17 cellular contexts compared by ENCODE assay signal in the genomic region with DNA sequence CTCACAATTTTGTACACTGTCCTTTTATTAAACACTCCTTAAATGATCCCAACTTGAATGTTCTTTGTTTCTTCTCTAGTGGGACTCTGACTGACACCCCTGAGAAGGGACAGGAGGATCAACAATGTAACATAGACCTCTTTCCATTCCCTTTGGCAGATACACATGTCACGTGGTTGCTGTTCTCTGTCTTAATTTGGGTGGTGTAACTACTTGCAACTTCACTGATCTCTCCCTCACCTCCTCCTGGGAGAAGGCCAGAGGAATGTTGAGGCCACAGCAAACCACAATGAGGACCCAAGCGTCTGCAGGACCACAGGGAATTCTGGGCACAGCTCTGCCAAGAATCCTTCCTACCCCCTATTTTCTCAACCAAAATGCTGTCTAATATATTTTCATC.
DNase-seq lines count a peak whose midpoint lies in the region; ATAC-seq, FAIRE-seq and TF ChIP-seq lines count a peak whose summit lies in the region.
"Had no signal": no experiment of that assay in that cellular context is flagged by ENCODE, and none has a peak within 500 bp of the region (broad histone marks: within the 10 kb centered on the region; RNA-seq: fewer than 3 reads in every experiment).

No MANE protein-coding gene starts in this region.

- intact Hi-C loops in right lobe of liver (cut with DNase I) = no loop called here
- intact Hi-C loops in HepG2 (cut with micrococcal nuclease; ENCODE audit: unreplicated experiment) = no loop called here
- intact Hi-C loops in PC-3 (cut with micrococcal nuclease) = no loop called here

- no peaks in the 10 kb centered on the region for H3K27me3 ChIP-seq in right lobe of liver
- no peaks in the 10 kb centered on the region for H3K27me3 ChIP-seq in HepG2 (ENCODE audit: control insufficient read depth in 1 of 2, insufficient read depth in 2 of 2, low read length in 2 of 2)
- peaks cover 7% of the 10 kb centered on the region; the same call in 1 of the 2 replicates for H3K27me3 ChIP-seq in PC-3 (ENCODE audit: low read length)
- H3K27me3 ChIP-seq: vagina had no signal

- DNase-seq in right lobe of liver = no peak
- no peak for DNase-seq in HepG2 (ENCODE audit: low spot score)
- DNase-seq in amniotic epithelial cell (ENCODE audit: low read depth) = peak; percentile 39
- peak; percentile 93 for DNase-seq in fibroblast of the aortic adventitia (ENCODE audit: low read depth)
- DNase-seq in PC-3 = no peak
- no peak for DNase-seq in NCI-H2196 treated with DMSO at 0.1 percent for 48 hours (lab: John Stamatoyannopoulos, UW; ENCODE audit: unreplicated experiment)
- no peak for DNase-seq in activated naive CD4-positive, alpha-beta T cell treated with anti-CD3 and anti-CD28 coated beads, Interleukin-2, amount 50 U/mL, for 16 hours
- DNase-seq in stimulated activated CD4-positive, alpha-beta T cell treated with anti-CD3 and anti-CD28 coated beads, Interleukin-2, amount 100 ng/mL, for 24 hours = no peak
- DNase-seq: activated CD4-positive, alpha-beta T cell treated with anti-CD3 and anti-CD28 coated beads for 1 hour; activated naive CD8-positive, alpha-beta T cell treated with anti-CD3 and anti-CD28 coated beads for 36 hours; KG1; NCI-H187; stimulated activated naive CD4-positive, alpha-beta T cell had no signal

- H2AFZ ChIP-seq in HepG2 (ENCODE audit: low read length) (no peak overlapping the region), PC-3 (ENCODE audit: low read length) (no peak overlapping the region)

- H4K20me1 ChIP-seq in HepG2 (ENCODE audit: insufficient read depth, low read length) (no peaks in the 10 kb centered on the region), PC-3 (ENCODE audit: low read length) (no peaks in the 10 kb centered on the region)

- FAIRE-seq in HepG2 (lab: Jason Lieb, UNC) = no peak
- FAIRE-seq: colon, H54, RCC 7860 had no signal

- H3K79me2 ChIP-seq in HepG2 (ENCODE audit: insufficient read depth, low read length) (no peaks in the 10 kb centered on the region), PC-3 (ENCODE audit: low read length) (no peaks in the 10 kb centered on the region)

- in situ Hi-C loops in HepG2 (cut with HindIII; ENCODE audit: extremely low pct_ligation_motif_present, low pct_unique_long_range_greater_than_20kb) = no loop called here

- TF ChIP-seq EP300 in HepG2 (IDR thresholded peaks at IDR 0.05; ENCODE audit: low read depth in 2 of 2, low read length in 2 of 2) = no peak
- no peak for TF ChIP-seq EP300 in HepG2 (CRISPR knock-in tag; IDR thresholded peaks at IDR 0.05; ENCODE audit: borderline replicate concordance)

- no peak for TF ChIP-seq POLR2A in right lobe of liver (IDR thresholded peaks at IDR 0.05)
- no peak for TF ChIP-seq POLR2A in HepG2 (IDR thresholded peaks at IDR 0.05; ENCODE audit: insufficient read depth in 1 of 2, low read depth in 2 of 2, low read length in 2 of 2)

- H3K36me3 ChIP-seq in right lobe of liver = no peaks in the 10 kb centered on the region
- no peaks in the 10 kb centered on the region for H3K36me3 ChIP-seq in HepG2 (replicated peaks in 1 of 2; ENCODE audit: control insufficient read depth in 1 of 2, insufficient read depth in 2 of 2, low read length in 2 of 2)
- no peaks in the 10 kb centered on the region for H3K36me3 ChIP-seq in PC-3 (ENCODE audit: low read depth, low read length)
- H3K36me3 ChIP-seq: vagina had no signal

- POLR2A ChIA-PET in HepG2 (lab: Yijun Ruan, JAX) (no interaction called here), PC-3 (lab: Charles Lee; ENCODE audit: unreplicated experiment) (no interaction called here)

- H3K9ac ChIP-seq in HepG2 (ENCODE audit: insufficient read depth, low read depth, low read length) = no peak overlapping the region
- no peak overlapping the region for H3K9ac ChIP-seq in PC-3 (ENCODE audit: low read length)

- no peak for TF ChIP-seq RAD21 in HepG2 (CRISPR knock-in tag; IDR thresholded peaks at IDR 0.05)

- H3K4me3 ChIP-seq in right lobe of liver = no peak overlapping the region
- no peak overlapping the region for H3K4me3 ChIP-seq in HepG2 (replicated peaks in 1 of 3; ENCODE audit: insufficient read depth in 1 of 3, low read depth in 2 of 3, low read length in 3 of 3)
- no peak overlapping the region for H3K4me3 ChIP-seq in fibroblast of the aortic adventitia (ENCODE audit: low read depth, low read length)
- no peak overlapping the region for H3K4me3 ChIP-seq in PC-3 (ENCODE audit: low read length)
- H3K4me3 ChIP-seq: vagina had no signal

- WGBS in right lobe of liver (ENCODE audit: insufficient coverage, low coverage, low lambda C conversion rate, missing lambda C conversion rate) = 28% methylated on average over 2 of the region's 2 CpGs
- WGBS in HepG2 (ENCODE audit: low lambda C conversion rate) = 83% methylated on average over 2 of the region's 2 CpGs

- H3K27ac ChIP-seq in right lobe of liver (peak overlapping the region; percentile 23 to 51 (median 33)), HepG2 (ENCODE audit: extremely low read length, insufficient read depth, low read length) (no peak overlapping the region), PC-3 (ENCODE audit: low read length) (no peak overlapping the region)
- H3K27ac ChIP-seq: vagina had no signal

- H3K9me3 ChIP-seq in right lobe of liver (no peaks in the 10 kb centered on the region), HepG2 (ENCODE audit: low read length) (no peaks in the 10 kb centered on the region), PC-3 (ENCODE audit: low read length) (no peaks in the 10 kb centered on the region)
- H3K9me3 ChIP-seq: vagina had no signal

- TF ChIP-seq CTCF in right lobe of liver (IDR thresholded peaks at IDR 0.05) (no peak), HepG2 (CRISPR knock-in tag; IDR thresholded peaks at IDR 0.05) (no peak), fibroblast of the aortic adventitia (IDR thresholded peaks at IDR 0.05; ENCODE audit: insufficient read depth, low read length) (no peak), PC-3 (conservative IDR thresholded peaks at IDR 0.05; ENCODE audit: low read depth, low read length) (no peak)

- H3F3A ChIP-seq in PC-3 (ENCODE audit: low read length, unreplicated experiment) = no peaks in the 10 kb centered on the region

- ATAC-seq in right lobe of liver = peak in 3 of 4 donors; percentile 5 to 34 (median 27)
- no peak for ATAC-seq in HepG2
- ATAC-seq in PC-3 = no peak; the same call in 1 of the 2 replicates

- H3K4me1 ChIP-seq in right lobe of liver (peaks cover 0 to 31% (median 13%) of the 10 kb centered on the region in 4 donors), HepG2 (ENCODE audit: insufficient read depth, low read length) (peaks cover 69% of the 10 kb centered on the region), PC-3 (ENCODE audit: insufficient read depth, low read length) (peaks cover 6% of the 10 kb centered on the region; the same call in 1 of the 2 replicates)
- H3K4me1 ChIP-seq: vagina had no signal

- CTCF ChIA-PET in HepG2 (lab: Yijun Ruan, JAX; ENCODE audit: low intra/inter-chr PET ratio, low total read pairs) (no interaction called here), PC-3 (lab: Charles Lee) (no interaction called here)

- BruUV-seq in HepG2 (replicated peaks; lab: Mats Ljungman, UMichigan) = no TSS peak
- no TSS peak for BruUV-seq in PC-3 (replicated peaks; lab: Mats Ljungman, UMichigan)

- H3K4me2 ChIP-seq in HepG2 (ENCODE audit: low read depth, low read length) (no peak overlapping the region), PC-3 (ENCODE audit: low read length) (no peak overlapping the region)

- no peaks in the 10 kb centered on the region for H3K9me2 ChIP-seq in PC-3 (replicated peaks; ENCODE audit: low read length)

TF ChIP-seq in HepG2, 621 proteins besides CTCF, POLR2A, EP300 and RAD21 (continues in another document):
- TF ChIP-seq PHF5A (CRISPR knock-in tag; IDR thresholded peaks at IDR 0.05; ENCODE audit: low read depth, unreplicated experiment) = no peak
- no peak for TF ChIP-seq ZNF747 (CRISPR knock-in tag; IDR thresholded peaks at IDR 0.05; ENCODE audit: borderline replicate concordance)
- no peak for TF ChIP-seq ZNF124 (CRISPR knock-in tag; IDR thresholded peaks at IDR 0.05)
- no peak for TF ChIP-seq ZC3H4 (CRISPR knock-in tag; IDR thresholded peaks at IDR 0.05; ENCODE audit: borderline replicate concordance)
- TF ChIP-seq, protein P1, sequence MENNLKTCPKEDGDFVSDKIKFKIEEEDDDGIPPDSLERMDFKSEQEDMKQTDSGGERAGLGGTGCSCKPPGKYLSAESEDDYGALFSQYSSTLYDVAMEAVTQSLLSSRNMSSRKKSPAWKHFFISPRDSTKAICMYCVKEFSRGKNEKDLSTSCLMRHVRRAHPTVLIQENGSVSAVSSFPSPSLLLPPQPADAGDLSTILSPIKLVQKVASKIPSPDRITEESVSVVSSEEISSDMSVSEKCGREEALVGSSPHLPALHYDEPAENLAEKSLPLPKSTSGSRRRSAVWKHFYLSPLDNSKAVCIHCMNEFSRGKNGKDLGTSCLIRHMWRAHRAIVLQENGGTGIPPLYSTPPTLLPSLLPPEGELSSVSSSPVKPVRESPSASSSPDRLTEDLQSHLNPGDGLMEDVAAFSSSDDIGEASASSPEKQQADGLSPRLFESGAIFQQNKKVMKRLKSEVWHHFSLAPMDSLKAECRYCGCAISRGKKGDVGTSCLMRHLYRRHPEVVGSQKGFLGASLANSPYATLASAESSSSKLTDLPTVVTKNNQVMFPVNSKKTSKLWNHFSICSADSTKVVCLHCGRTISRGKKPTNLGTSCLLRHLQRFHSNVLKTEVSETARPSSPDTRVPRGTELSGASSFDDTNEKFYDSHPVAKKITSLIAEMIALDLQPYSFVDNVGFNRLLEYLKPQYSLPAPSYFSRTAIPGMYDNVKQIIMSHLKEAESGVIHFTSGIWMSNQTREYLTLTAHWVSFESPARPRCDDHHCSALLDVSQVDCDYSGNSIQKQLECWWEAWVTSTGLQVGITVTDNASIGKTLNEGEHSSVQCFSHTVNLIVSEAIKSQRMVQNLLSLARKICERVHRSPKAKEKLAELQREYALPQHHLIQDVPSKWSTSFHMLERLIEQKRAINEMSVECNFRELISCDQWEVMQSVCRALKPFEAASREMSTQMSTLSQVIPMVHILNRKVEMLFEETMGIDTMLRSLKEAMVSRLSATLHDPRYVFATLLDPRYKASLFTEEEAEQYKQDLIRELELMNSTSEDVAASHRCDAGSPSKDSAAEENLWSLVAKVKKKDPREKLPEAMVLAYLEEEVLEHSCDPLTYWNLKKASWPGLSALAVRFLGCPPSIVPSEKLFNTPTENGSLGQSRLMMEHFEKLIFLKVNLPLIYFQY (CRISPR knock-in tag; IDR thresholded peaks at IDR 0.05; ENCODE audit: borderline replicate concordance) = no peak

Comparison
In these comparisons a context has a peak if more than half of its experiments do, and no peak if none do; other contexts are left out.
1. ATAC-seq: peak in right lobe of liver (3 of 4); none in HepG2 (single experiment) and PC-3 (single experiment).
2. H3K27ac ChIP-seq: peak in right lobe of liver (3 of 3); none in HepG2 (single experiment) and PC-3 (single experiment).
3. DNase-seq: peak in amniotic epithelial cell (single experiment) and fibroblast of the aortic adventitia (single experiment); none in right lobe of liver (0 of 3), HepG2 (single experiment), PC-3 (single experiment), NCI-H2196 treated with DMSO at 0.1 percent for 48 hours (single experiment), activated naive CD4-positive, alpha-beta T cell treated with anti-CD3 and anti-CD28 coated beads, Interleukin-2, amount 50 U/mL, for 16 hours (single experiment) and stimulated activated CD4-positive, alpha-beta T cell treated with anti-CD3 and anti-CD28 coated beads, Interleukin-2, amount 100 ng/mL, for 24 hours (0 of 2).